ENCODE assay signal across 10 cellular contexts in genomic region chr5:59040804-59041201, GRCh38.
DNase-seq lines count a peak whose midpoint lies in the region; ATAC-seq, FAIRE-seq and TF ChIP-seq lines count a peak whose summit lies in the region.
"Had no signal": no experiment of that assay in that cellular context is flagged by ENCODE, and none has a peak within 500 bp of the region (broad histone marks: within the 10 kb centered on the region; RNA-seq: fewer than 3 reads in every experiment).

No MANE protein-coding gene starts in this region.

- DNase-seq in A549 (ENCODE audit: low read depth in 1 of 2, low spot score in 1 of 2) (peak in 1 of 2 experiments; percentile 61), NCI-H82 (lab: John Stamatoyannopoulos, UW) (no peak), globus pallidus (ENCODE audit: low spot score) (no peak)
- DNase-seq in CD4-positive, alpha-beta memory T cell: no peak
- DNase-seq: activated CD8-positive, alpha-beta memory T cell treated with anti-CD3 and anti-CD28 coated beads for 24 hours; amniotic stem cell had no signal

- H3K27me3 Mint-ChIP-seq in CD4-positive, alpha-beta memory T cell: no peaks in the 10 kb centered on the region

- peaks cover 0 to 5% (median 0%) of the 10 kb centered on the region in 8 donors for H3K9me3 Mint-ChIP-seq in CD4-positive, alpha-beta memory T cell

- no peak for FAIRE-seq in A549 (lab: Jason Lieb, UNC)

- no peak for TF ChIP-seq RAD21 in A549 (conservative IDR thresholded peaks at IDR 0.05 in 1 of 2, IDR thresholded peaks at IDR 0.05 in 1 of 2)

- H3K9me3 ChIP-seq in A549: no peaks in the 10 kb centered on the region
- no peaks in the 10 kb centered on the region for H3K9me3 ChIP-seq in CD4-positive, alpha-beta memory T cell (ENCODE audit: control insufficient read depth in 1 of 2, low read length in 2 of 2)
- H3K9me3 ChIP-seq in muscle layer of duodenum (ENCODE audit: control insufficient read depth in 1 of 2, low read length in 2 of 2): no peaks in the 10 kb centered on the region
- H3K9me3 ChIP-seq: HAP-1 had no signal

- CTCF ChIA-PET in A549 (lab: Yijun Ruan, JAX): interaction anchor here (0.9 to 3.0 kb wide), 4 partner anchors 9 to 133 kb away, joined by 3 to 8 read pairs (median 6); no protein-coding TSS in a partner anchor
- CTCF ChIA-PET in CD4-positive, alpha-beta memory T cell (lab: Charles Lee; ENCODE audit: partially characterized antibody): interaction anchor here (0.8 to 3.3 kb wide), 7 partner anchors 60 to 150 kb away, joined by 3 to 30 read pairs (median 4); no protein-coding TSS in a partner anchor

- no peaks in the 10 kb centered on the region for H3K36me3 ChIP-seq in CD4-positive, alpha-beta memory T cell (ENCODE audit: insufficient read depth, low read length)
- H3K36me3 ChIP-seq in muscle layer of duodenum (ENCODE audit: control insufficient read depth in 1 of 2, insufficient read depth in 2 of 2, low read length in 2 of 2): no peaks in the 10 kb centered on the region
- H3K36me3 ChIP-seq: HAP-1 had no signal

- H3K4me3 Mint-ChIP-seq in CD4-positive, alpha-beta memory T cell: peak overlapping the region in 7 of 8 donors; percentile 89 to 98 (median 95)

- H3K4me2 ChIP-seq in A549: peak overlapping the region; percentile 94

- peaks cover 0 to 30% of the 10 kb centered on the region in 2 donors for H3K36me3 Mint-ChIP-seq in CD4-positive, alpha-beta memory T cell

- peaks cover 28 to 65% (median 43%) of the 10 kb centered on the region in 4 donors for H3K4me1 Mint-ChIP-seq in CD4-positive, alpha-beta memory T cell

- TF ChIP-seq EP300 in A549 (IDR thresholded peaks at IDR 0.05): no peak

- no peak for TF ChIP-seq POLR2A in A549 (IDR thresholded peaks at IDR 0.05; ENCODE audit: low read length)

- 0% methylated on average over 2 of the region's 2 CpGs for WGBS in A549 (ENCODE audit: missing lambda C conversion rate)

- no peak for ATAC-seq in A549
- ATAC-seq in HG02798 (IDR thresholded peaks at IDR 0.05; ENCODE audit: poor library complexity, unreplicated experiment): no peak

- TF ChIP-seq CTCF in A549 (IDR thresholded peaks at IDR 0.05) (no peak), VCaP (conservative IDR thresholded peaks at IDR 0.05) (no peak)

- H3K27ac ChIP-seq in A549 (peak overlapping the region; percentile 95 to 99), VCaP (peak overlapping the region; percentile 4; the same call in 1 of the 2 replicates), muscle layer of duodenum (ENCODE audit: low read length) (peak overlapping the region; percentile 80)
- H3K27ac ChIP-seq in CD4-positive, alpha-beta memory T cell (ENCODE audit: low read depth, low read length): peak overlapping the region; percentile 81

- H3K4me1 ChIP-seq in A549: peaks cover 45% of the 10 kb centered on the region
- H3K4me1 ChIP-seq in CD4-positive, alpha-beta memory T cell (ENCODE audit: insufficient read depth, low read length): peaks cover 51% of the 10 kb centered on the region
- H3K4me1 ChIP-seq in muscle layer of duodenum (ENCODE audit: control insufficient read depth in 1 of 2, insufficient read depth in 2 of 2, low read length in 2 of 2): peaks cover 8% of the 10 kb centered on the region in 2 donors
- H3K4me1 ChIP-seq: HAP-1 had no signal

- intact Hi-C loops in CD4-positive, alpha-beta memory T cell (cut with micrococcal nuclease): no loop called here

- no peaks in the 10 kb centered on the region for H3K27me3 ChIP-seq in CD4-positive, alpha-beta memory T cell (ENCODE audit: insufficient read depth, low read length)
- H3K27me3 ChIP-seq in muscle layer of duodenum (ENCODE audit: low read depth, low read length): no peaks in the 10 kb centered on the region

- POLR2A ChIA-PET in A549 (lab: Yijun Ruan, JAX): interaction anchor here (1.3 to 2.0 kb wide), 3 partner anchors 15 to 87 kb away, joined by 4 to 12 read pairs (median 6); no protein-coding TSS in a partner anchor
- POLR2A ChIA-PET in CD4-positive, alpha-beta memory T cell (lab: Charles Lee; ENCODE audit: partially characterized antibody): interaction anchor here (1.0 to 6.6 kb wide), 4 partner anchors 17 to 92 kb away, joined by 4 to 156 read pairs (median 8); no protein-coding TSS in a partner anchor

- peak overlapping the region; percentile 54 to 99 (median 96) for H3K27ac Mint-ChIP-seq in CD4-positive, alpha-beta memory T cell

- peak overlapping the region; percentile 74 for H3K4me3 ChIP-seq in A549
- H3K4me3 ChIP-seq in CD4-positive, alpha-beta memory T cell (ENCODE audit: low read length in 2 of 2): no peak overlapping the region
- H3K4me3 ChIP-seq in muscle layer of duodenum (ENCODE audit: low read depth in 1 of 2, low read length in 2 of 2): peak overlapping the region in 1 of 2 donors; percentile 85
- H3K4me3 ChIP-seq: HAP-1 had no signal

TF ChIP-seq in A549, 52 proteins besides CTCF, POLR2A, EP300 and RAD21:
- peak; percentile 1; the same call in 1 of the 2 replicates for TF ChIP-seq E2F6 (IDR thresholded peaks at IDR 0.05; ENCODE audit: borderline replicate concordance, low read depth)
- TF ChIP-seq CEBPB (IDR thresholded peaks at IDR 0.05): no peak
- no peak for TF ChIP-seq PBX3 (IDR thresholded peaks at IDR 0.05)
- no peak for TF ChIP-seq JUNB (IDR thresholded peaks at IDR 0.05)
- TF ChIP-seq HOXB5 (CRISPR knock-in tag; IDR thresholded peaks at IDR 0.05): no peak
- no peak for TF ChIP-seq EHMT2 (IDR thresholded peaks at IDR 0.05; ENCODE audit: low read depth)
- TF ChIP-seq CBX2 (IDR thresholded peaks at IDR 0.05; ENCODE audit: borderline replicate concordance, low read depth): no peak
- TF ChIP-seq HMGXB4 (CRISPR knock-in tag; IDR thresholded peaks at IDR 0.05; ENCODE audit: borderline replicate concordance): 0 out of 2 replicates have a peak, but pooled peaks have one; percentile 14
- TF ChIP-seq ZNF302 (CRISPR knock-in tag; IDR thresholded peaks at IDR 0.05): no peak; the same call in 1 of the 2 replicates
- no peak for TF ChIP-seq SREBF2 (IDR thresholded peaks at IDR 0.05)
- no peak for TF ChIP-seq HOXA7 (CRISPR knock-in tag; IDR thresholded peaks at IDR 0.05)
- no peak for TF ChIP-seq NPAS2 (CRISPR knock-in tag; IDR thresholded peaks at IDR 0.05; ENCODE audit: borderline replicate concordance)
- TF ChIP-seq CHD4 (IDR thresholded peaks at IDR 0.05; ENCODE audit: borderline replicate concordance): no peak
- TF ChIP-seq ESRRA (IDR thresholded peaks at IDR 0.05; ENCODE audit: borderline replicate concordance, low read length): no peak
- TF ChIP-seq HDAC2 (IDR thresholded peaks at IDR 0.05): no peak
- TF ChIP-seq RCOR1 (IDR thresholded peaks at IDR 0.05; ENCODE audit: low read depth, low read length): no peak
- no peak for TF ChIP-seq FOSB (CRISPR knock-in tag; IDR thresholded peaks at IDR 0.05)
- TF ChIP-seq FOSL2 (IDR thresholded peaks at IDR 0.05): no peak
- no peak for TF ChIP-seq FOSL2 (CRISPR knock-in tag; IDR thresholded peaks at IDR 0.05)
- no peak for TF ChIP-seq NR3C1 (IDR thresholded peaks at IDR 0.05)
- no peak for TF ChIP-seq JUN (IDR thresholded peaks at IDR 0.05)
- peak; percentile 50; the same call in 1 of the 2 replicates for TF ChIP-seq ZSCAN20 (CRISPR knock-in tag; IDR thresholded peaks at IDR 0.05)
- no peak for TF ChIP-seq RNF2 (IDR thresholded peaks at IDR 0.05; ENCODE audit: borderline replicate concordance, low read depth)
- TF ChIP-seq ATOH8 (CRISPR knock-in tag; IDR thresholded peaks at IDR 0.05; ENCODE audit: low read depth): no peak
- no peak for TF ChIP-seq PHF8 (IDR thresholded peaks at IDR 0.05; ENCODE audit: borderline replicate concordance, low read depth)
- no peak; the same call in 1 of the 2 replicates for TF ChIP-seq RARB (CRISPR knock-in tag; IDR thresholded peaks at IDR 0.05)

Comparison
In these comparisons a context has a peak if more than half of its experiments do, and no peak if none do; other contexts are left out.
1. H3K27ac ChIP-seq: peak in every context shown above with its lines; median percentile 97 in A549; 81 in CD4-positive, alpha-beta memory T cell; 80 in muscle layer of duodenum; 4 in VCaP.